Comparison of ENCODE assay signal across 8 cellular contexts in the genomic region with DNA sequence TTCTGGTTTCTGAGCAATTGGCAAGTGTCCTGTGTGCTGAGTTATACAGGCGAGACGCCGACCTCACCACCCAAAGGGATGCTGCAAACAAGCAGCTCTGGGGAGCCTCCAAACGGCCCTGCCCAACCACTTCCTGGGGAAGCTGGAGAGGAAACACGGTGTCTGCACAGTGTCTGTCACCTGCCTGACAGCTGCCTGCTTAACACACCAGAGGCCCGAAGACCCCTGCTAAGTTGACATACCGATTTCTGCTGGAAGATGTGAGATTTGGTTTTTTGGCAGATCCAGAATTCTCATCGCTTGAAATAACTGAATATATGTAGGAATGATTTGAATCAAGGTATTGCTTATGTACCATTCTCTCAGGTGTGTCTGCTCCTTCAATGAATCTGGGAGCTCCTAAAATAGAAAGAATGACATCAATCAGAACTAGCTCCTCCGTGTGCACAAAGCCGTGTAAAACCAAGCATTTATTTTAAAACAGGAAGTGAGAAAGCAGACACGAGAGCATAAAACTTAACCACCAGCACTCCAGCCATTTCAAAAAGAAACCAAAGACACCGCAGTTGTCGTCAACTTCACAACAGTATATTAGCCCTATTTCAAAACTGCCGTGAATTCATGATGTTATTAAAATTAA. TPM values are rescaled to one million over a fixed set of nuclear protein-coding genes. Genes with fewer than 3 reads are reported as not detected.
DNase-seq lines count a peak whose midpoint lies in the region; ATAC-seq and TF ChIP-seq lines count a peak whose summit lies in the region.

No MANE protein-coding gene starts in this region.

- peak overlapping the region; percentile 48; the same call in 1 of the 2 replicates for H3K18ac ChIP-seq in IMR-90 (ENCODE audit: low read depth, low read length)
- no peak overlapping the region for H3K18ac ChIP-seq in trophoblast cell (ENCODE audit: low read length)

- H3K14ac ChIP-seq in IMR-90 (replicated peaks; ENCODE audit: low read depth, low read length) (peak overlapping the region; percentile 48), trophoblast cell (ENCODE audit: low read length) (no peak overlapping the region)

- intact Hi-C loops in CD4-positive, alpha-beta memory T cell (cut with micrococcal nuclease) = loop anchor here (1.0 to 2.0 kb wide), 3 partner anchors 18 to 51 kb away; no protein-coding TSS in a partner anchor
- intact Hi-C loops in IMR-90 (cut with micrococcal nuclease) = no loop called here

- TF ChIP-seq POLR2A in IMR-90 (IDR thresholded peaks at IDR 0.05; ENCODE audit: low read depth, low read length) = no peak

- in situ Hi-C loops in IMR-90 (cut with MboI; ENCODE audit: low sequenced_read_pairs) = no loop called here

- H2BK5ac ChIP-seq in IMR-90 (ENCODE audit: low read depth, low read length, poor library complexity, severe bottlenecking) (peak overlapping the region; percentile 28), trophoblast cell (ENCODE audit: low read depth, low read length, poor library complexity) (no peak overlapping the region)

- peak; percentile 80 for ATAC-seq in GM21360 (IDR thresholded peaks at IDR 0.05; ENCODE audit: unreplicated experiment)
- peak; percentile 81 for ATAC-seq in IMR-90 (ENCODE audit: low read depth)

- no peaks in the 10 kb centered on the region for H4K20me1 ChIP-seq in IMR-90 (ENCODE audit: insufficient read depth, low read length)

- TF ChIP-seq RAD21 in IMR-90 (IDR thresholded peaks at IDR 0.05; ENCODE audit: low read length) = no peak

- H3K4me3 ChIP-seq in CD4-positive, alpha-beta memory T cell (ENCODE audit: low read length in 2 of 2) = peak overlapping the region; percentile 5 to 42
- H3K4me3 ChIP-seq in IMR-90 (ENCODE audit: insufficient read depth, low read depth, low read length) (no peak overlapping the region), trophoblast cell (ENCODE audit: low read depth, low read length) (no peak overlapping the region)

- H3K36me3 Mint-ChIP-seq in CD4-positive, alpha-beta memory T cell = no peaks in the 10 kb centered on the region
- H3K36me3 Mint-ChIP-seq in type B pancreatic cell = no peaks in the 10 kb centered on the region

- peaks cover 52% of the 10 kb centered on the region for H3K4me1 ChIP-seq in CD4-positive, alpha-beta memory T cell (ENCODE audit: insufficient read depth, low read length)
- H3K4me1 ChIP-seq in IMR-90 (ENCODE audit: control insufficient read depth, insufficient read depth, low read length) (peaks cover 24% of the 10 kb centered on the region), trophoblast cell (ENCODE audit: control insufficient read depth in 1 of 2, insufficient read depth in 2 of 2, low read length in 2 of 2) (peaks cover 0 to 2% of the 10 kb centered on the region in 2 experiments)

- H3K4me2 ChIP-seq in IMR-90 (ENCODE audit: low read depth, low read length) = peak overlapping the region; percentile 10; the same call in 1 of the 2 replicates
- peak overlapping the region; percentile 44 for H3K4me2 ChIP-seq in trophoblast cell (ENCODE audit: low read length)

- H3K36me3 ChIP-seq in CD4-positive, alpha-beta memory T cell (ENCODE audit: insufficient read depth, low read length) = no peaks in the 10 kb centered on the region
- H3K36me3 ChIP-seq in IMR-90 (ENCODE audit: control insufficient read depth, insufficient read depth, low read length) (peaks cover 16% of the 10 kb centered on the region), trophoblast cell (ENCODE audit: control insufficient read depth in 1 of 2, insufficient read depth in 2 of 2, low read length in 2 of 2) (no peaks in the 10 kb centered on the region)

- peak overlapping the region; percentile 79; the same call in 1 of the 2 replicates for H4K91ac ChIP-seq in IMR-90 (ENCODE audit: insufficient read depth, low read depth, low read length)
- no peak overlapping the region for H4K91ac ChIP-seq in trophoblast cell (ENCODE audit: low read depth, low read length)

- H3K56ac ChIP-seq in IMR-90 (ENCODE audit: extremely low read depth, insufficient read depth, low read length) = 0 out of 2 replicates have a peak overlapping the region, but pooled peaks have one; percentile 23

- dilution Hi-C loops in IMR-90 (cut with HindIII; ENCODE audit: low sequenced_read_pairs, unreplicated experiment) = no loop called here

- CTCF ChIA-PET in CD4-positive, alpha-beta memory T cell (lab: Charles Lee; ENCODE audit: partially characterized antibody) = interaction anchor here (1.1 to 8.6 kb wide), 11 partner anchors 9 to 91 kb away, joined by 3 to 118 read pairs (median 5); partner anchors contain the start of gene RTP3
- CTCF ChIA-PET in IMR-90 (lab: Yijun Ruan, JAX) = interaction anchor here (1.2 to 1.5 kb wide), 3 partner anchors 49 to 91 kb away, joined by 3 to 6 read pairs (median 4); no protein-coding TSS in a partner anchor

- H2BK120ac ChIP-seq in IMR-90 (ENCODE audit: low read depth, low read length) (peak overlapping the region; percentile 79), trophoblast cell (ENCODE audit: insufficient read depth, low read length, poor library complexity) (no peak overlapping the region)

- H2BK20ac ChIP-seq in IMR-90 (ENCODE audit: low read depth, low read length) = peak overlapping the region; percentile 89

- H3K23ac ChIP-seq in IMR-90 (ENCODE audit: low read depth, low read length) (peak overlapping the region; percentile 58; the same call in 1 of the 2 replicates), trophoblast cell (ENCODE audit: low read length) (no peak overlapping the region)

- H3K4me3 Mint-ChIP-seq in CD4-positive, alpha-beta memory T cell = peak overlapping the region; percentile 65 to 85 (median 78)
- H3K4me3 Mint-ChIP-seq in type B pancreatic cell = no peak overlapping the region

- H4K5ac ChIP-seq in IMR-90 (ENCODE audit: low read depth, low read length) = peak overlapping the region; percentile 36

- peak; percentile 83 to 95 (median 86) for DNase-seq in CD4-positive, alpha-beta memory T cell
- DNase-seq in IMR-90 (peak; percentile 83), dermis microvascular lymphatic vessel endothelial cell (ENCODE audit: low read depth in 2 of 2) (peak; percentile 4 to 56), trophoblast cell (no peak), RKO (ENCODE audit: low spot score) (no peak), type B pancreatic cell (ENCODE audit: extremely low spot score, unreplicated experiment) (no peak)
- DNase-seq in activated CD4-positive, alpha-beta T cell treated with anti-CD3 and anti-CD28 coated beads for 24 hours (ENCODE audit: low read depth in 2 of 2) = peak; percentile 39 to 50

- peak overlapping the region; percentile 71; the same call in 1 of the 2 replicates for H2AK5ac ChIP-seq in IMR-90 (ENCODE audit: low read depth, low read length)
- no peak overlapping the region for H2AK5ac ChIP-seq in trophoblast cell (ENCODE audit: low read length)

- TF ChIP-seq CTCF in IMR-90 (conservative IDR thresholded peaks at IDR 0.05; ENCODE audit: low read depth, low read length) (no peak), type B pancreatic cell (conservative IDR thresholded peaks at IDR 0.05) (no peak)

- no peak overlapping the region for H2AK9ac ChIP-seq in IMR-90 (replicated peaks; ENCODE audit: low read depth, low read length, poor library complexity)

- H3K9ac ChIP-seq in IMR-90 (ENCODE audit: low read depth, low read length) (no peak overlapping the region; the same call in 1 of the 2 replicates), trophoblast cell (ENCODE audit: low read length) (no peak overlapping the region)

- H3K27ac ChIP-seq in CD4-positive, alpha-beta memory T cell (ENCODE audit: low read depth, low read length) = peak overlapping the region; percentile 51
- H3K27ac ChIP-seq in IMR-90 (ENCODE audit: insufficient read depth, low read length) (peak overlapping the region; percentile 55), trophoblast cell (ENCODE audit: low read depth, low read length) (peak overlapping the region; percentile 23)

- H3K27me3 ChIP-seq in CD4-positive, alpha-beta memory T cell (ENCODE audit: insufficient read depth, low read length) = no peaks in the 10 kb centered on the region
- H3K27me3 ChIP-seq in IMR-90 (ENCODE audit: control insufficient read depth, insufficient read depth, low read length) (no peaks in the 10 kb centered on the region), trophoblast cell (ENCODE audit: insufficient read depth, low read length) (no peaks in the 10 kb centered on the region)

- peaks cover 1% of the 10 kb centered on the region for H3K79me2 ChIP-seq in trophoblast cell (ENCODE audit: control insufficient read depth, insufficient read depth, low read length, poor library complexity)

- H3K9me1 ChIP-seq in IMR-90 (ENCODE audit: insufficient read depth, low read length) = peaks cover 30% of the 10 kb centered on the region

- POLR2A ChIA-PET in CD4-positive, alpha-beta memory T cell (lab: Charles Lee; ENCODE audit: partially characterized antibody) = interaction anchor here (0.6 to 2.9 kb wide), 17 partner anchors 10 to 849 kb away, joined by 3 to 46 read pairs (median 4); partner anchors contain the start of gene CCR5
- POLR2A ChIA-PET in IMR-90 (lab: Charles Lee; ENCODE audit: unreplicated experiment) = no interaction called here

- peak overlapping the region; percentile 13 to 87; a peak in 3 of 4 replicates for H4K8ac ChIP-seq in IMR-90 (ENCODE audit: low read depth in 2 of 2, low read length in 2 of 2)
- no peak overlapping the region for H4K8ac ChIP-seq in trophoblast cell (ENCODE audit: low read depth, low read length)

- H3K27me3 Mint-ChIP-seq in CD4-positive, alpha-beta memory T cell = no peaks in the 10 kb centered on the region
- peaks cover 18% of the 10 kb centered on the region for H3K27me3 Mint-ChIP-seq in type B pancreatic cell

- H3K4me1 Mint-ChIP-seq in CD4-positive, alpha-beta memory T cell = peaks cover 29 to 60% (median 46%) of the 10 kb centered on the region in 4 donors
- H3K4me1 Mint-ChIP-seq in type B pancreatic cell (ENCODE audit: unreplicated experiment) = peaks cover 5% of the 10 kb centered on the region

- peak overlapping the region; percentile 88 to 97 (median 96) for H3K27ac Mint-ChIP-seq in CD4-positive, alpha-beta memory T cell
- H3K27ac Mint-ChIP-seq in type B pancreatic cell = no peak overlapping the region

- BruUV-seq in IMR-90 (replicated peaks; lab: Mats Ljungman, UMichigan) = no TSS peak

- H3K79me1 ChIP-seq in IMR-90 (ENCODE audit: low read depth in 1 of 2, low read length in 2 of 2) (peaks cover 0 to 6% of the 10 kb centered on the region in 2 experiments; a peak in 1 of 4 replicates), trophoblast cell (ENCODE audit: low read length) (peaks cover 3% of the 10 kb centered on the region)

- no CpG with 5 or more reads among the region's 14 CpGs for WGBS in IMR-90 (ENCODE audit: extremely low coverage in 2 of 2, insufficient read length in 1 of 2), 2 experiments
- WGBS in trophoblast cell (ENCODE audit: extremely low coverage, insufficient coverage, insufficient read length) = no CpG with 5 or more reads among the region's 14 CpGs

- peaks cover 0 to 1% (median 0%) of the 10 kb centered on the region in 8 donors for H3K9me3 Mint-ChIP-seq in CD4-positive, alpha-beta memory T cell
- H3K9me3 Mint-ChIP-seq in type B pancreatic cell = no peaks in the 10 kb centered on the region

- H4K12ac ChIP-seq in trophoblast cell (ENCODE audit: low read depth, low read length) = no peak overlapping the region

- no peak overlapping the region for H2BK12ac ChIP-seq in trophoblast cell (ENCODE audit: low read length)

- H2AFZ ChIP-seq in IMR-90 (replicated peaks; ENCODE audit: low read length, poor library complexity) = peak overlapping the region; percentile 44
- H2AFZ ChIP-seq in trophoblast cell (ENCODE audit: insufficient read depth, low read length, poor library complexity) = no peak overlapping the region

- H2BK15ac ChIP-seq in IMR-90 (ENCODE audit: low read depth, low read length) = peak overlapping the region; percentile 69; the same call in 2 of the 3 replicates

- no peaks in the 10 kb centered on the region for H3K9me3 ChIP-seq in CD4-positive, alpha-beta memory T cell (ENCODE audit: control insufficient read depth in 1 of 2, low read length in 2 of 2)
- H3K9me3 ChIP-seq in IMR-90 (ENCODE audit: control insufficient read depth, insufficient read depth, low read length) (no peaks in the 10 kb centered on the region), trophoblast cell (ENCODE audit: insufficient read depth, low read depth, low read length) (no peaks in the 10 kb centered on the region)

- H3K4ac ChIP-seq in IMR-90 (ENCODE audit: low read depth, low read length) (peak overlapping the region; percentile 75), trophoblast cell (ENCODE audit: low read depth, low read length) (no peak overlapping the region)

RNA-seq across cellular contexts. Expression of gene LRRC2, which starts 27.2 kb away (rescaled TPM):
- 1 to 10 TPM in 1 of 2 experiments, under 1 TPM in 1; 0.50 to 1.0 TPM for total RNA-seq in CD4-positive, alpha-beta memory T cell
- under 1 TPM in 1 of 2 donors, not detected in 1; 0.09 TPM for polyA plus RNA-seq in CD4-positive, alpha-beta memory T cell
- 4.1 and 4.7 TPM in 2 replicates for total RNA-seq in IMR-90 (2012; rRNA removed)
- polyA plus RNA-seq in IMR-90 (2012; rRNA removed) = 2.5 and 2.9 TPM in 2 replicates
- polyA plus RNA-seq in IMR-90 (2012; cell fraction: cytosol; rRNA removed) = 0.96 and 1.2 TPM in 2 replicates
- 0.75 and 3.6 TPM in 2 replicates for polyA plus RNA-seq in IMR-90 (2012; cell fraction: nucleus; rRNA removed; ENCODE audit: low replicate concordance)
- under 0.01 and 0.13 TPM in 2 replicates for total RNA-seq in dermis microvascular lymphatic vessel endothelial cell
- polyA plus RNA-seq in trophoblast cell (2013) = 0.07 and 0.11 TPM in 2 replicates
- 0.31 TPM in 2 replicates for total RNA-seq in type B pancreatic cell (ENCODE audit: low replicate concordance)

RNA-seq across cellular contexts. Expression of gene RTP3, which starts 41.1 kb away (rescaled TPM):
- total RNA-seq in CD4-positive, alpha-beta memory T cell = not detected
- not detected for polyA plus RNA-seq in CD4-positive, alpha-beta memory T cell
- total RNA-seq in IMR-90 (2012; rRNA removed) (0.18 TPM in 1 of 2 replicates, not detected in the other), dermis microvascular lymphatic vessel endothelial cell (not detected in 2 replicates), type B pancreatic cell (ENCODE audit: low replicate concordance) (not detected in 2 replicates)
- polyA plus RNA-seq in IMR-90 (2012; rRNA removed) = 0.10 and 0.26 TPM in 2 replicates
- 0.05 TPM in 1 of 2 replicates, not detected in the other for polyA plus RNA-seq in IMR-90 (2012; cell fraction: cytosol; rRNA removed)
- polyA plus RNA-seq in IMR-90 (2012; cell fraction: nucleus; rRNA removed; ENCODE audit: low replicate concordance) = 0.08 TPM in 1 of 2 replicates, not detected in the other
- 0.04 TPM in 1 of 2 replicates, not detected in the other for polyA plus RNA-seq in trophoblast cell (2013)

Comparison
In these comparisons a context has a peak if more than half of its experiments do, and no peak if none do; other contexts are left out.
1. DNase-seq: peak in CD4-positive, alpha-beta memory T cell (5 of 5), IMR-90 (single experiment), activated CD4-positive, alpha-beta T cell treated with anti-CD3 and anti-CD28 coated beads for 24 hours (2 of 2) and dermis microvascular lymphatic vessel endothelial cell (2 of 2); none in trophoblast cell (0 of 2), RKO (single experiment) and type B pancreatic cell (single experiment).
2. H3K4me3 ChIP-seq: peak in CD4-positive, alpha-beta memory T cell (2 of 2); none in IMR-90 (single experiment) and trophoblast cell (single experiment).
3. Peak in every context shown above with its lines, with median percentiles within 50 percentile points of each other: H3K27ac ChIP-seq.